Comparison of ENCODE assay signal across 8 cellular contexts in the genomic region with DNA sequence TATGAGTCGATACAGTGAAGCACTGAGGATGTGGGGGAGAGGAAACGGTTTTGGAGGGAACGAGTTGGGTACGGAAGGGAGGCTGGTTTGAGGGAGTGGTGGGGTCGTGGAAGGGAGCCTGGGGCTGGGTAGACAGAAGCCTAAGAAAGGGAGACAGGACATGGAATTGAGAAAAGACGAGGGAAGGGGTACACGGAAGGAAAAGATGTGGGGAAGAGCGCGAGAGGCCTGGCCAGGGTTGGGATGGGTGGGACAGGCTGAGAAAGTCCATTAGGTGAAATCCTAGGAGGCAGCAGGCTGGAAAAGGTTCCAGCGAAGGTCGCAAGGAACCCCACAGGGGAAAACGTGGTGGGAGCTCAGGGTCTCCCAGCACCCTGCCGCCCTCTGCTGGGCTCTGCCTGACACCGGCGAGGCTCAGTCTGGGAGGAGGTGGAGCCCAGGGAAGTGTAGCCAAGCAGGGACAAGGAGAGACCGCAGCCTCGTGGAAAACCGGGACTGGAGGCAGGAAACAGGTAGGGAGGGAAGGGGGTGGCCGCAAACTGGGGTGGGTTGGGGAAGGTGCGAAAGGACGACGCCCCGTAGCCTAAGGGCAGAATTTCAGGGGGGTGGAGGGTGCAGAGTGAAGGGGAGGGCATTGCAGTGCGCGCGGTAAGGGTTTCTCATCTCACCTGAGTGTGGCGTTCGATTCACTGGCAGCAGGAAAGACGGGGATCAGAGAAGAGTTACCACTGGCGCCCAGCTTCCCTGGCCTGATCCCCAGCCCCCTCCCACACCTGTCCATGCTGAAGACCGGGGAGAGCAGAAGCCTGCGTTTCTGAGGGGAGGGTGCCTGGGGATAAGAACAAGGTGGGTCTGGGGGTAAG. TPM values are rescaled to one million over a fixed set of nuclear protein-coding genes. Genes with fewer than 3 reads are reported as not detected.
DNase-seq lines count a peak whose midpoint lies in the region; ATAC-seq lines count a peak whose summit lies in the region.

No MANE protein-coding gene starts in this region.

- H3K79me2 ChIP-seq in ACC112 (ENCODE audit: control insufficient read depth, insufficient read depth, low read length, unreplicated experiment) = peaks cover 13% of the 10 kb centered on the region
- H3K79me2 ChIP-seq in GM23248 (ENCODE audit: insufficient read depth) = peaks cover 22% of the 10 kb centered on the region

- H3K4me2 ChIP-seq in GM23248 (ENCODE audit: unreplicated experiment) = peak overlapping the region; percentile 67

- H3K4me1 ChIP-seq in ACC112 (ENCODE audit: control insufficient read depth, insufficient read depth, low read length, unreplicated experiment) = peaks cover 44% of the 10 kb centered on the region
- H3K4me1 ChIP-seq in GM23248 (ENCODE audit: insufficient read depth) = peaks cover 5% of the 10 kb centered on the region; the same call in 1 of the 2 replicates

- H3K4me3 ChIP-seq in ACC112 (ENCODE audit: low read depth, low read length) = peak overlapping the region; percentile 93
- H3K4me3 ChIP-seq in GM23248 = peak overlapping the region; percentile 84
- H3K4me3 ChIP-seq in skin epidermis = peak overlapping the region; percentile 37 to 56 (median 45)

- peak; percentile 44 for ATAC-seq in central memory CD8-positive, alpha-beta T cell (replicated peaks; ENCODE audit: extremely low read depth, poor library complexity, severe bottlenecking)
- ATAC-seq in HG03280 (IDR thresholded peaks at IDR 0.05; ENCODE audit: unreplicated experiment) = no peak

- H2AFZ ChIP-seq in ACC112 (ENCODE audit: low read length, unreplicated experiment) (peak overlapping the region; percentile 94), GM23248 (peak overlapping the region; percentile 93)

- peaks cover 28% of the 10 kb centered on the region for H3K27me3 Mint-ChIP-seq in central memory CD8-positive, alpha-beta T cell

- peak overlapping the region; percentile 77 for H3K4me3 Mint-ChIP-seq in central memory CD8-positive, alpha-beta T cell

- H3K9me2 ChIP-seq in GM23248 (ENCODE audit: insufficient read depth) = no peaks in the 10 kb centered on the region

- in situ Hi-C loops in GM23248 (cut with MboI) = no loop called here

- H3K27me3 ChIP-seq in ACC112 (ENCODE audit: insufficient read depth, low read length) (no peaks in the 10 kb centered on the region), GM23248 (replicated peaks; ENCODE audit: insufficient read depth) (no peaks in the 10 kb centered on the region)

- no peaks in the 10 kb centered on the region for H4K20me1 ChIP-seq in GM23248 (ENCODE audit: insufficient read depth)

- H3K27ac ChIP-seq in ACC112 (ENCODE audit: low read depth, low read length) (peak overlapping the region; percentile 55), GM23248 (peak overlapping the region; percentile 42), skin epidermis (peak overlapping the region in 13 of 21 experiments; percentile 9 to 83 (median 53))

- H3F3A ChIP-seq in GM23248 (ENCODE audit: insufficient read depth) = no peaks in the 10 kb centered on the region

- H3K36me3 Mint-ChIP-seq in central memory CD8-positive, alpha-beta T cell (ENCODE audit: insufficient read depth) = peaks cover 2% of the 10 kb centered on the region

- H3K9ac ChIP-seq in GM23248 = peak overlapping the region; percentile 83

- no peaks in the 10 kb centered on the region for H3K9me3 Mint-ChIP-seq in central memory CD8-positive, alpha-beta T cell

- H3K4me1 Mint-ChIP-seq in central memory CD8-positive, alpha-beta T cell = peaks cover 32% of the 10 kb centered on the region

- H3K9me3 ChIP-seq in GM23248 (ENCODE audit: low read depth) = no peaks in the 10 kb centered on the region

- peak; percentile 90 for DNase-seq in GM23248
- peak; percentile 76 for DNase-seq in NCI-H345 treated with DMSO at 0.1 percent for 48 hours (lab: John Stamatoyannopoulos, UW; ENCODE audit: unreplicated experiment)
- peak; percentile 45 for DNase-seq in activated CD4-positive, CD25-positive, alpha-beta regulatory T cell treated with anti-CD3 and anti-CD28 coated beads, Interleukin-2, amount 50 U/mL, for 72 hours
- no peak for DNase-seq in central memory CD8-positive, alpha-beta T cell (ENCODE audit: low spot score in 2 of 2)
- DNase-seq in inferior parietal cortex (ENCODE audit: extremely low spot score) = peak; percentile 78

- peak overlapping the region; percentile 6 for H3K27ac Mint-ChIP-seq in central memory CD8-positive, alpha-beta T cell (ENCODE audit: low read depth)

- H3K36me3 ChIP-seq in ACC112 (ENCODE audit: insufficient read depth, low read length) (no peaks in the 10 kb centered on the region), GM23248 (ENCODE audit: low read depth) (no peaks in the 10 kb centered on the region)

- WGBS in GM23248 (ENCODE audit: low coverage in 1 of 2, low lambda C conversion rate in 2 of 2, missing lambda C conversion rate in 2 of 2), 2 experiments = 13 to 14% methylated on average over 16 to 32 of the region's 32 CpGs

RNA-seq across cellular contexts. Expression of a gene that starts 4.3 kb away (rescaled TPM):
- 4.6 and 5.3 TPM in 2 replicates for total RNA-seq in GM23248 (2014; rRNA removed; shearing (Covaris generic))
- 5.8 and 6.1 TPM in 2 replicates for polyA plus RNA-seq in GM23248 (2016; fragmentation: Nextera tagmentation; extraction: Ambion mirVana)

RNA-seq across cellular contexts. Expression of a gene that starts 28.2 kb away (rescaled TPM):
- total RNA-seq in GM23248 (2014; rRNA removed; shearing (Covaris generic)) = not detected in 2 replicates
- polyA plus RNA-seq in GM23248 (2016; fragmentation: Nextera tagmentation; extraction: Ambion mirVana) = not detected in 2 replicates

RNA-seq across cellular contexts. Expression of a gene that starts 43.7 kb away (rescaled TPM):
- total RNA-seq in GM23248 (2014; rRNA removed; shearing (Covaris generic)) = not detected in 2 replicates
- polyA plus RNA-seq in GM23248 (2016; fragmentation: Nextera tagmentation; extraction: Ambion mirVana) = not detected in 2 replicates

RNA-seq across cellular contexts. Expression of a gene that starts 52.3 kb away (rescaled TPM):
- total RNA-seq in GM23248 (2014; rRNA removed; shearing (Covaris generic)) = not detected in 2 replicates
- polyA plus RNA-seq in GM23248 (2016; fragmentation: Nextera tagmentation; extraction: Ambion mirVana) = not detected in 2 replicates

Comparison
In these comparisons a context has a peak if more than half of its experiments do, and no peak if none do; other contexts are left out.
1. DNase-seq: peak in GM23248 (single experiment), NCI-H345 treated with DMSO at 0.1 percent for 48 hours (single experiment), activated CD4-positive, CD25-positive, alpha-beta regulatory T cell treated with anti-CD3 and anti-CD28 coated beads, Interleukin-2, amount 50 U/mL, for 72 hours (single experiment) and inferior parietal cortex (single experiment); none in central memory CD8-positive, alpha-beta T cell (0 of 2).
2. Peak in every context shown above with its lines, with median percentiles within 50 percentile points of each other: H3K27ac ChIP-seq and H3K4me3 ChIP-seq.